Comparison of ENCODE assay signal across 13 cellular contexts in the genomic region with DNA sequence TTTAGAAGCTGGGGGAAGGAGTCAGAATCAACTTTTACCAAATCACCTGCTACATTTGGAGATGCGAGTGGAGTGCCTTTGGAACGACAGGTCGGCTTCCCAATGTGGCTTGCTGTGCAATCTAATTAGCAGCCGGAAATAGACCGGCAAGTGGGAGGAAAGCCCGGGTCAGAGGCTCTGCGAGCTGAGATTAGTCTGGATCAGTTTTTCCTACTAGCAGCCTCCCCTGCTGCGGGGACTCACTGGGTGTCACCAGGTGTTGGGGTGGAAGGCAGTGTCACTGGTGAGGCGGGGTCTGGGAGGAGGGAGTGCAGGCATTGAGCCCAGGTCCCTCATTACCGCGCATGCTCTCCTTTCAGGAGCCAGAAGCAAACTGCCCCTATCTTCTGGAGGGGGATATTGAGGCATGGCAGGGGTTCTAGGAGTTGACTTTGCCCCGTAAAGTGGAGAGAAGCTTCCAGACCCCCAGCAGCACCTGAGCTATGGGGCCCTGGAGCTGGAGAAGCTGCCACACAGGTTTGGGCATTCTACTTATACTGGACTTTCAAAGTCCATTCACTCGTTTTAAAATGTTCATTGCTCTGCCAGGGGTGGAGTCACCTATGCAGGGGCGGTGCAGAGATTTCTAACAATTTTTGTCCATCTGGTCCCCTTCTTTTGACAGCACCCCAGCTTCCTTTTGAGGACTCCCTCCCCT. TPM values are rescaled to one million over a fixed set of nuclear protein-coding genes. Genes with fewer than 3 reads are reported as not detected.
A peak's percentile ranks its signal among the peaks of the same experiment; 100 is the strongest.
DNase-seq lines count a peak whose midpoint lies in the region; ATAC-seq, FAIRE-seq and TF ChIP-seq lines count a peak whose summit lies in the region.
"Had no signal": no experiment of that assay in that cellular context is flagged by ENCODE, and none has a peak within 500 bp of the region (broad histone marks: within the 10 kb centered on the region; RNA-seq: fewer than 3 reads in every experiment).

No MANE protein-coding gene starts in this region.

- POLR2A ChIA-PET in endothelial cell of umbilical vein (lab: Charles Lee): no interaction called here

- H3K27ac ChIP-seq in endothelial cell of umbilical vein (ENCODE audit: insufficient read depth, low read depth, low read length): peak overlapping the region; percentile 42
- H3K27ac ChIP-seq in neural cell (ENCODE audit: low read length): no peak overlapping the region
- H3K27ac ChIP-seq: HL-60 had no signal

- CTCF ChIA-PET in endothelial cell of umbilical vein (lab: Charles Lee): interaction anchor here (1.3 to 2.9 kb wide), 4 partner anchors 12 to 846 kb away, joined by 3 to 8 read pairs (median 8); no protein-coding TSS in a partner anchor

- TF ChIP-seq CTCF in endothelial cell of umbilical vein (IDR thresholded peaks at IDR 0.05; ENCODE audit: extremely low read depth in 1 of 2, insufficient read depth in 1 of 2, low read depth in 1 of 2, low read length in 2 of 2): no peak
- TF ChIP-seq CTCF in neural cell (IDR thresholded peaks at IDR 0.05; ENCODE audit: poor library complexity, severe bottlenecking): no peak

- no peaks in the 10 kb centered on the region for H3K9me1 ChIP-seq in endothelial cell of umbilical vein (replicated peaks; ENCODE audit: control insufficient read depth, extremely low read depth, insufficient read depth, low read length)

- no peak for TF ChIP-seq EP300 in neural cell (conservative IDR thresholded peaks at IDR 0.05; ENCODE audit: poor library complexity, severe bottlenecking)

- DNase-seq in Right ventricle myocardium superior (no peak), Right ventricle myocardium inferior (ENCODE audit: missing footprints) (no peak), endothelial cell of umbilical vein (ENCODE audit: low read depth, low spot score) (peak; percentile 60), NCI-H510A (lab: John Stamatoyannopoulos, UW) (no peak), medulla oblongata (ENCODE audit: extremely low spot score) (no peak), HK-2 (ENCODE audit: unreplicated experiment) (no peak)
- DNase-seq in stimulated activated CD4-positive, alpha-beta T cell treated with anti-CD3 and anti-CD28 coated beads, Interleukin-4, amount 100 ng/mL, for 4 hours: no peak
- DNase-seq: activated naive CD4-positive, alpha-beta T cell; upper lobe of left lung had no signal

- H3K4me3 ChIP-seq in endothelial cell of umbilical vein (replicated peaks in 1 of 3; ENCODE audit: insufficient read depth in 1 of 3, low read depth in 1 of 3, low read length in 3 of 3): no peak overlapping the region
- peak overlapping the region; percentile 35 for H3K4me3 ChIP-seq in neural cell (ENCODE audit: low read length)
- H3K4me3 ChIP-seq: skin epidermis, upper lobe of left lung had no signal

- H3K27me3 ChIP-seq in endothelial cell of umbilical vein (ENCODE audit: control insufficient read depth in 2 of 2, insufficient read depth in 2 of 2, low read length in 2 of 2) (peaks cover 0 to 3% of the 10 kb centered on the region in 2 experiments), neural cell (ENCODE audit: insufficient read depth, low read depth, low read length) (peaks cover 26% of the 10 kb centered on the region)
- H3K27me3 ChIP-seq: upper lobe of left lung had no signal

- BruUV-seq in endothelial cell of umbilical vein (replicated peaks; lab: Mats Ljungman, UMichigan): no TSS peak

- H3K9ac ChIP-seq in endothelial cell of umbilical vein (replicated peaks; ENCODE audit: extremely low read depth, insufficient read depth, low read length): peak overlapping the region; percentile 4
- no peak overlapping the region for H3K9ac ChIP-seq in neural cell (ENCODE audit: low read length)

- ATAC-seq in Right ventricle myocardium superior (ENCODE audit: poor library complexity) (peak; percentile 14), Right ventricle myocardium inferior (no peak)

- dilution Hi-C loops in endothelial cell of umbilical vein (cut with MboI; ENCODE audit: extremely low pct_ligation_motif_present, low sequenced_read_pairs): no loop called here

- intact Hi-C loops in Right ventricle myocardium superior (cut with DNase I): no loop called here
- intact Hi-C loops in Right ventricle myocardium inferior (cut with DNase I): no loop called here
- intact Hi-C loops in endothelial cell of umbilical vein (cut with micrococcal nuclease): loop anchor here (5.0 kb wide), 1 partner anchor 523 kb away; no protein-coding TSS in a partner anchor

- H3K36me3 ChIP-seq in endothelial cell of umbilical vein (ENCODE audit: control insufficient read depth in 2 of 2, extremely low read depth in 1 of 2, insufficient read depth in 2 of 2, low read length in 2 of 2) (no peaks in the 10 kb centered on the region), neural cell (ENCODE audit: insufficient read depth, low read length) (no peaks in the 10 kb centered on the region)
- H3K36me3 ChIP-seq: upper lobe of left lung had no signal

- H4K20me1 ChIP-seq in endothelial cell of umbilical vein (replicated peaks; ENCODE audit: control insufficient read depth, extremely low read depth, insufficient read depth, low read length) (no peaks in the 10 kb centered on the region), neural cell (ENCODE audit: insufficient read depth) (no peaks in the 10 kb centered on the region)

- no peak overlapping the region for H2AFZ ChIP-seq in endothelial cell of umbilical vein (ENCODE audit: low read depth, low read length)
- H2AFZ ChIP-seq in neural cell (ENCODE audit: low read depth, low read length): no peak overlapping the region

- H3K9me2 ChIP-seq in neural cell (ENCODE audit: insufficient read depth, low read length): no peaks in the 10 kb centered on the region

- H3K4me2 ChIP-seq in endothelial cell of umbilical vein (ENCODE audit: insufficient read depth, low read length) (peak overlapping the region; percentile 52), neural cell (ENCODE audit: low read length) (no peak overlapping the region)

- no peak for TF ChIP-seq RAD21 in neural cell (conservative IDR thresholded peaks at IDR 0.05)

- FAIRE-seq in endothelial cell of umbilical vein (lab: Jason Lieb, UNC): peak; percentile 62
- FAIRE-seq: GM12891 had no signal

- no peaks in the 10 kb centered on the region for H3F3A ChIP-seq in neural cell (ENCODE audit: insufficient read depth, low read length, poor library complexity, severe bottlenecking)

- H3K9me3 ChIP-seq in endothelial cell of umbilical vein (replicated peaks; ENCODE audit: control insufficient read depth, insufficient read depth, low read length) (no peaks in the 10 kb centered on the region), neural cell (ENCODE audit: low read length) (no peaks in the 10 kb centered on the region)

- H3K79me2 ChIP-seq in endothelial cell of umbilical vein (ENCODE audit: control insufficient read depth, insufficient read depth, low read length) (no peaks in the 10 kb centered on the region), neural cell (replicated peaks; ENCODE audit: insufficient read depth, low read length) (no peaks in the 10 kb centered on the region)

- TF ChIP-seq POLR2A in endothelial cell of umbilical vein (IDR thresholded peaks at IDR 0.05; ENCODE audit: low read depth, low read length): no peak

- peaks cover 14% of the 10 kb centered on the region for H3K4me1 ChIP-seq in endothelial cell of umbilical vein (ENCODE audit: control insufficient read depth, extremely low read depth, insufficient read depth, low read length)

TF ChIP-seq in endothelial cell of umbilical vein, 7 proteins besides CTCF, POLR2A, EP300 and RAD21:
- TF ChIP-seq MYC (IDR thresholded peaks at IDR 0.05; ENCODE audit: low read depth, low read length) (no peak), GATA2 (IDR thresholded peaks at IDR 0.05; ENCODE audit: insufficient read depth, insufficient read length, low read depth, low read length) (no peak), JUN (IDR thresholded peaks at IDR 0.05; ENCODE audit: borderline replicate concordance, insufficient read depth, insufficient read length, low read depth) (no peak), FOS (IDR thresholded peaks at IDR 0.05; ENCODE audit: borderline replicate concordance, insufficient read depth, low read length) (no peak), POLR2AphosphoS5 (IDR thresholded peaks at IDR 0.05; ENCODE audit: insufficient read depth, low read depth, low read length) (no peak), EZH2 (IDR thresholded peaks at IDR 0.05; ENCODE audit: borderline replicate concordance, low read depth, low read length, severe bottlenecking) (no peak)
- TF ChIP-seq, protein P1, sequence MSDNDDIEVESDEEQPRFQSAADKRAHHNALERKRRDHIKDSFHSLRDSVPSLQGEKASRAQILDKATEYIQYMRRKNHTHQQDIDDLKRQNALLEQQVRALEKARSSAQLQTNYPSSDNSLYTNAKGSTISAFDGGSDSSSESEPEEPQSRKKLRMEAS (IDR thresholded peaks at IDR 0.05; ENCODE audit: insufficient read depth, insufficient read length): no peak

TF ChIP-seq in neural cell, 6 proteins besides CTCF, POLR2A, EP300 and RAD21 (continues in another document):
- TF ChIP-seq TAF1 (IDR thresholded peaks at IDR 0.05; ENCODE audit: low read depth): no peak

RNA-seq across cellular contexts. Expression of gene SULF2, which starts 11.1 kb away (rescaled TPM):
- total RNA-seq in Right ventricle myocardium superior (32.0 TPM), Right ventricle myocardium inferior (29.5 TPM), endothelial cell of umbilical vein (140 and 160 TPM in 2 replicates)
- polyA plus RNA-seq in endothelial cell of umbilical vein (58.5 and 78.8 TPM in 2 replicates), neural cell (27.0 and 30.0 TPM in 2 replicates)
- 40.5 and 42.7 TPM in 2 replicates for polyA plus RNA-seq in endothelial cell of umbilical vein (2011; cell fraction: cytosol; rRNA removed)
- 38.9 and 54.0 TPM in 2 replicates for polyA plus RNA-seq in endothelial cell of umbilical vein (2011; cell fraction: nucleus; rRNA removed)
- polyA plus RNA-seq in endothelial cell of umbilical vein (2012): 116 and 138 TPM in 2 replicates
- polyA minus RNA-seq in endothelial cell of umbilical vein (107 and 134 TPM in 2 replicates), neural cell (32.4 and 38.8 TPM in 2 replicates)
- not detected for polyA minus RNA-seq in endothelial cell of umbilical vein (2011; cell fraction: cytosol; rRNA and poly(A)+ RNA removed)
- 49.6 and 80.8 TPM in 2 replicates for polyA minus RNA-seq in endothelial cell of umbilical vein (2011; cell fraction: nucleus; rRNA and poly(A)+ RNA removed)
